9 cellular contexts compared by ENCODE assay signal in the genomic region with DNA sequence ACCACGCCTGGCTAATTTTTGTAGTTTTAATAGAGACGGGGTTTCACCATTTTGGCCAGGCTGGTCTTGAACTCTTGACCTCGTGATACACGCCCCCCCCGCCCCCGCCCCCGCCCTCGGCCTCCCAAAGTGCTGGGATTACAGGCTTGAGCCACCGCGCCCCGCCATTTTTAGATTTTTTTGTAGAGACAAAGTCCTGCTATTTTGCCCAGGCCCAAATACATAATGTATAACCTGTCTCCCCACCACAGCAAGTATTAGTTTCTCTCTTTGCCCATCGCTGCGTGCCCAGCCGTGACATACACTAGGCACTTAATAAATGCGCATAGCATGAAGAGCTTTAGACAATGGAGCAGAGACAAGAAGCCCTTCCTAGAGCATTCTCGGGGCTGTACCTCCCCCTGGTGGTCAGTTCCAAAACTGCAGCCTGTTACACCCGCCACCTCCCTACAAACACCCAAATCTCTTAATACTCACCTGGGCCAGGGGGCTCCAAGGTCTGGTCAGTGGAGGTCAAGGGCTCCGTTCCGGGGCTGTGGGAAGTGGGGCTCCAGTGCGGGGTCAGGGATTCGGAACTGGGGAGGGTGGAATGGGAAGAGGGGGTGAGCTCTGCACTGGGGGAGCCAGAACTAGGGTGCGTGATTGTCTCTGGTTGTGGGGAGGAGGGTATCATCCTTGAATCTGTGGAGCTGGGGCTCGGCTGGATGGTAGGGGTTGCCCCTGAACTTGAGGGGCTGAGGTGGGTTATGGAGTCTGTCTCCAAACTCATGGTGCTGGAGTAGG. TPM values are rescaled to one million over a fixed set of nuclear protein-coding genes. Genes with fewer than 3 reads are reported as not detected.
DNase-seq lines count a peak whose midpoint lies in the region; ATAC-seq, FAIRE-seq and TF ChIP-seq lines count a peak whose summit lies in the region.
"Had no signal": no experiment of that assay in that cellular context is flagged by ENCODE, and none has a peak within 500 bp of the region (broad histone marks: within the 10 kb centered on the region; RNA-seq: fewer than 3 reads in every experiment).

No MANE protein-coding gene starts in this region.

- H3K4me1 Mint-ChIP-seq in activated T-helper 1 cell treated with anti-CD3 and anti-CD28 coated beads, Interleukin-12 subunit alpha, Interleukin-12 subunit beta, Interleukin-2, Interleukin-4 antibody, amounts not matched to agents 30 ng/mL and 10 ng/mL and 1 ng/mL, durations not matched to agents 14 hours and 24 hours and 36 hours (ENCODE audit: low read depth): no peaks in the 10 kb centered on the region

- in situ Hi-C loops in KBM-7 (cut with MboI; ENCODE audit: low pct_unique_long_range_greater_than_20kb, low sequenced_read_pairs): no loop called here

- H3K27ac Mint-ChIP-seq in activated T-helper 1 cell treated with anti-CD3 and anti-CD28 coated beads, Interleukin-12 subunit alpha, Interleukin-12 subunit beta, Interleukin-2, Interleukin-4 antibody, amounts not matched to agents 30 ng/mL and 10 ng/mL and 1 ng/mL, durations not matched to agents 14 hours and 24 hours and 36 hours: peak overlapping the region; percentile 18

- H3K36me3 ChIP-seq in thoracic aorta: no peaks in the 10 kb centered on the region

- intact Hi-C loops in activated T-helper 1 cell treated with anti-CD3 and anti-CD28 coated beads, Interleukin-12 subunit alpha, Interleukin-12 subunit beta, Interleukin-2, Interleukin-4 antibody, amounts not matched to agents 30 ng/mL and 10 ng/mL and 1 ng/mL, durations not matched to agents 14 hours and 24 hours and 36 hours (cut with micrococcal nuclease): loop anchor here (1.0 to 5.0 kb wide), 6 partner anchors 22 to 138 kb away; a partner anchor contains a TSS

- no peak overlapping the region for H3K27ac ChIP-seq in thoracic aorta

- ATAC-seq in thoracic aorta (ENCODE audit: insufficient number of reproducible peaks, low FRiP score, low read depth) (peak; percentile 48), HG02623 (IDR thresholded peaks at IDR 0.05; ENCODE audit: unreplicated experiment) (no peak)

- DNase-seq in D341Med (ENCODE audit: low spot score) (peak; percentile 83), KBM-7 (peak; percentile 92), RCC 7860 (ENCODE audit: low spot score) (peak; percentile 53), foreskin fibroblast (peak; percentile 29 to 78), occipital lobe (lab: John Stamatoyannopoulos, UW) (peak; percentile 47), thoracic aorta (ENCODE audit: low spot score) (peak; percentile 31)
- peak; percentile 66 for DNase-seq in activated T-helper 1 cell treated with anti-CD3 and anti-CD28 coated beads, Interleukin-12 subunit alpha, Interleukin-12 subunit beta, Interleukin-2, Interleukin-4 antibody, amounts not matched to agents 30 ng/mL and 10 ng/mL and 1 ng/mL, durations not matched to agents 14 hours and 24 hours and 36 hours (ENCODE audit: low spot score)

- peak; percentile 92 for TF ChIP-seq CTCF in foreskin fibroblast (IDR thresholded peaks at IDR 0.05; ENCODE audit: low read depth, low read length)
- TF ChIP-seq CTCF in thoracic aorta (IDR thresholded peaks at IDR 0.05): peak; percentile 97

- no peaks in the 10 kb centered on the region for H3K9me3 ChIP-seq in thoracic aorta

- H3K4me1 ChIP-seq in thoracic aorta (ENCODE audit: control insufficient read depth in 1 of 2, low read depth in 2 of 2): no peaks in the 10 kb centered on the region

- no peaks in the 10 kb centered on the region for H3K36me3 Mint-ChIP-seq in activated T-helper 1 cell treated with anti-CD3 and anti-CD28 coated beads, Interleukin-12 subunit alpha, Interleukin-12 subunit beta, Interleukin-2, Interleukin-4 antibody, amounts not matched to agents 30 ng/mL and 10 ng/mL and 1 ng/mL, durations not matched to agents 14 hours and 24 hours and 36 hours (ENCODE audit: low read depth)

- no peaks in the 10 kb centered on the region for H3K27me3 ChIP-seq in thoracic aorta (replicated peaks; ENCODE audit: insufficient read depth)

- H3K4me3 ChIP-seq in foreskin fibroblast (ENCODE audit: low read depth in 1 of 2, low read length in 2 of 2) (no peak overlapping the region), thoracic aorta (no peak overlapping the region)

- peaks cover 16% of the 10 kb centered on the region for H3K27me3 Mint-ChIP-seq in activated T-helper 1 cell treated with anti-CD3 and anti-CD28 coated beads, Interleukin-12 subunit alpha, Interleukin-12 subunit beta, Interleukin-2, Interleukin-4 antibody, amounts not matched to agents 30 ng/mL and 10 ng/mL and 1 ng/mL, durations not matched to agents 14 hours and 24 hours and 36 hours (ENCODE audit: insufficient read depth)

- H3K9me3 Mint-ChIP-seq in activated T-helper 1 cell treated with anti-CD3 and anti-CD28 coated beads, Interleukin-12 subunit alpha, Interleukin-12 subunit beta, Interleukin-2, Interleukin-4 antibody, amounts not matched to agents 30 ng/mL and 10 ng/mL and 1 ng/mL, durations not matched to agents 14 hours and 24 hours and 36 hours: no peaks in the 10 kb centered on the region

- no peak overlapping the region for H3K4me3 Mint-ChIP-seq in activated T-helper 1 cell treated with anti-CD3 and anti-CD28 coated beads, Interleukin-12 subunit alpha, Interleukin-12 subunit beta, Interleukin-2, Interleukin-4 antibody, amounts not matched to agents 30 ng/mL and 10 ng/mL and 1 ng/mL, durations not matched to agents 14 hours and 24 hours and 36 hours

- FAIRE-seq in RCC 7860 (lab: Jason Lieb, UNC): no peak
- FAIRE-seq: TTC549 had no signal

RNA-seq across cellular contexts. Expression of a gene that starts 22.5 kb away (rescaled TPM):
- 2.8 and 3.2 TPM in 2 replicates for total RNA-seq in activated T-helper 1 cell treated with anti-CD3 and anti-CD28 coated beads, Interleukin-12 subunit alpha, Interleukin-12 subunit beta, Interleukin-2, Interleukin-4 antibody, amounts not matched to agents 30 ng/mL and 10 ng/mL and 1 ng/mL, durations not matched to agents 14 hours and 24 hours and 36 hours
- total RNA-seq in occipital lobe: 0.47 TPM
- 10 to 100 TPM in 1 of 2 donors, 1 to 10 TPM in 1; 8.7 to 29.2 TPM for total RNA-seq in thoracic aorta

RNA-seq across cellular contexts. Expression of a gene that starts 25.5 kb away (rescaled TPM):
- total RNA-seq in activated T-helper 1 cell treated with anti-CD3 and anti-CD28 coated beads, Interleukin-12 subunit alpha, Interleukin-12 subunit beta, Interleukin-2, Interleukin-4 antibody, amounts not matched to agents 30 ng/mL and 10 ng/mL and 1 ng/mL, durations not matched to agents 14 hours and 24 hours and 36 hours: not detected in 2 replicates
- total RNA-seq in occipital lobe (0.47 TPM), thoracic aorta (under 1 TPM; 0.41 to 0.42 TPM)

RNA-seq across cellular contexts. Expression of a gene that starts 29.6 kb away (rescaled TPM):
- 431 and 455 TPM in 2 replicates for total RNA-seq in activated T-helper 1 cell treated with anti-CD3 and anti-CD28 coated beads, Interleukin-12 subunit alpha, Interleukin-12 subunit beta, Interleukin-2, Interleukin-4 antibody, amounts not matched to agents 30 ng/mL and 10 ng/mL and 1 ng/mL, durations not matched to agents 14 hours and 24 hours and 36 hours
- 70.7 TPM for total RNA-seq in occipital lobe
- total RNA-seq in thoracic aorta: 100 to 1,000 TPM; 643 to 922 TPM

RNA-seq across cellular contexts. Expression of a gene that starts 47.9 kb away (rescaled TPM):
- 7.2 and 11.0 TPM in 2 replicates for total RNA-seq in activated T-helper 1 cell treated with anti-CD3 and anti-CD28 coated beads, Interleukin-12 subunit alpha, Interleukin-12 subunit beta, Interleukin-2, Interleukin-4 antibody, amounts not matched to agents 30 ng/mL and 10 ng/mL and 1 ng/mL, durations not matched to agents 14 hours and 24 hours and 36 hours
- total RNA-seq in occipital lobe: 50.4 TPM
- 1 to 10 TPM in 1 of 2 donors, not detected in 1; 1.9 TPM for total RNA-seq in thoracic aorta

RNA-seq across cellular contexts. Expression of a gene that starts 58.8 kb away (rescaled TPM):
- total RNA-seq in activated T-helper 1 cell treated with anti-CD3 and anti-CD28 coated beads, Interleukin-12 subunit alpha, Interleukin-12 subunit beta, Interleukin-2, Interleukin-4 antibody, amounts not matched to agents 30 ng/mL and 10 ng/mL and 1 ng/mL, durations not matched to agents 14 hours and 24 hours and 36 hours: 19.2 and 23.3 TPM in 2 replicates
- total RNA-seq in occipital lobe (7.8 TPM), thoracic aorta (10 to 100 TPM; 10.6 to 16.1 TPM)

Comparison
In these comparisons a context has a peak if more than half of its experiments do, and no peak if none do; other contexts are left out.
1. DNase-seq: peak in every context shown above with its lines; median percentile 92 in KBM-7; 83 in D341Med; 66 in activated T-helper 1 cell treated with anti-CD3 and anti-CD28 coated beads, Interleukin-12 subunit alpha, Interleukin-12 subunit beta, Interleukin-2, Interleukin-4 antibody, amounts not matched to agents 30 ng/mL and 10 ng/mL and 1 ng/mL, durations not matched to agents 14 hours and 24 hours and 36 hours; 54 in foreskin fibroblast; 53 in RCC 7860; 47 in occipital lobe; 31 in thoracic aorta.